ENCODE assay signal across 1 cellular context in genomic region chr16:81549547-81550411, GRCh38.
TF ChIP-seq lines count a peak whose summit lies in the region.

No MANE protein-coding gene starts in this region.

TF ChIP-seq in HepG2, 621 proteins besides CTCF, POLR2A, EP300 and RAD21 (continued from another document and continues in another):
- TF ChIP-seq TRAFD1 (CRISPR knock-in tag; IDR thresholded peaks at IDR 0.05; ENCODE audit: borderline replicate concordance), result no peak
- no peak for TF ChIP-seq ZNF816 (CRISPR knock-in tag; IDR thresholded peaks at IDR 0.05; ENCODE audit: borderline replicate concordance)
- TF ChIP-seq ZNF124 (CRISPR knock-in tag; IDR thresholded peaks at IDR 0.05), result no peak
- TF ChIP-seq KDM2A (CRISPR knock-in tag; IDR thresholded peaks at IDR 0.05; ENCODE audit: borderline replicate concordance, low read depth), result no peak; the same call in 1 of the 2 replicates
- TF ChIP-seq SRF (IDR thresholded peaks at IDR 0.05; ENCODE audit: low read depth, low read length), result no peak
- no peak for TF ChIP-seq PATZ1 (CRISPR knock-in tag; IDR thresholded peaks at IDR 0.05)
- 0 out of 2 replicates have a peak, but pooled peaks have one; percentile 69 for TF ChIP-seq FUBP1 (CRISPR knock-in tag; IDR thresholded peaks at IDR 0.05; ENCODE audit: borderline replicate concordance)
- no peak for TF ChIP-seq HNRNPK (IDR thresholded peaks at IDR 0.05; ENCODE audit: low read depth, low read length, poor library complexity, severe bottlenecking)
- no peak for TF ChIP-seq DR1 (CRISPR knock-in tag; IDR thresholded peaks at IDR 0.05)
- no peak for TF ChIP-seq HNRNPLL (IDR thresholded peaks at IDR 0.05; ENCODE audit: low read depth, low read length, poor library complexity, severe bottlenecking)
- TF ChIP-seq TBX3 (IDR thresholded peaks at IDR 0.05; ENCODE audit: borderline replicate concordance), result 0 out of 2 replicates have a peak, but pooled peaks have one; percentile 8
- no peak for TF ChIP-seq HHEX (CRISPR knock-in tag; IDR thresholded peaks at IDR 0.05)
- no peak for TF ChIP-seq ATF7-NPFF (CRISPR knock-in tag; IDR thresholded peaks at IDR 0.05; ENCODE audit: low read depth)
- 0 out of 2 replicates have a peak, but pooled peaks have one; percentile 35 for TF ChIP-seq PHF20 (CRISPR knock-in tag; IDR thresholded peaks at IDR 0.05)
- no peak for TF ChIP-seq RFX5 (IDR thresholded peaks at IDR 0.05; ENCODE audit: low read depth, low read length)
- no peak for TF ChIP-seq ZNF512B (CRISPR knock-in tag; IDR thresholded peaks at IDR 0.05; ENCODE audit: borderline replicate concordance)
- TF ChIP-seq RARG (CRISPR knock-in tag; IDR thresholded peaks at IDR 0.05; ENCODE audit: low read depth), result no peak
- TF ChIP-seq AGO1 (IDR thresholded peaks at IDR 0.05; ENCODE audit: low read depth, low read length, poor library complexity, severe bottlenecking), result no peak
- TF ChIP-seq ZNF3 (CRISPR knock-in tag; IDR thresholded peaks at IDR 0.05), result no peak
- TF ChIP-seq CC2D1A (CRISPR knock-in tag; IDR thresholded peaks at IDR 0.05), result no peak
- TF ChIP-seq SNAPC4 (CRISPR knock-in tag; IDR thresholded peaks at IDR 0.05), result no peak
- no peak for TF ChIP-seq ZNF75D (CRISPR knock-in tag; IDR thresholded peaks at IDR 0.05; ENCODE audit: borderline replicate concordance)
- no peak for TF ChIP-seq MTA3 (CRISPR knock-in tag; IDR thresholded peaks at IDR 0.05)
- TF ChIP-seq STAT5B (CRISPR knock-in tag; IDR thresholded peaks at IDR 0.05), result no peak
- peak; percentile 86; the same call in 1 of the 2 replicates for TF ChIP-seq PHF21A (CRISPR knock-in tag; IDR thresholded peaks at IDR 0.05)
- TF ChIP-seq TIGD3 (CRISPR knock-in tag; IDR thresholded peaks at IDR 0.05; ENCODE audit: borderline replicate concordance), result no peak
- TF ChIP-seq KLF9 (CRISPR knock-in tag; IDR thresholded peaks at IDR 0.05; ENCODE audit: low read depth), result no peak
- TF ChIP-seq FOXO1 (CRISPR knock-in tag; IDR thresholded peaks at IDR 0.05), result no peak; the same call in 1 of the 2 replicates
- TF ChIP-seq ZNF550 (CRISPR knock-in tag; IDR thresholded peaks at IDR 0.05; ENCODE audit: borderline replicate concordance), result no peak
- no peak for TF ChIP-seq TOPORS (CRISPR knock-in tag; IDR thresholded peaks at IDR 0.05)
- 0 out of 2 replicates have a peak, but pooled peaks have one; percentile 20 for TF ChIP-seq ZBTB38 (CRISPR knock-in tag; IDR thresholded peaks at IDR 0.05)
- no peak for TF ChIP-seq RBAK (CRISPR knock-in tag; IDR thresholded peaks at IDR 0.05)
- no peak for TF ChIP-seq ZNF674 (CRISPR knock-in tag; IDR thresholded peaks at IDR 0.05; ENCODE audit: low read depth)
- no peak for TF ChIP-seq KDM4B (CRISPR knock-in tag; IDR thresholded peaks at IDR 0.05)
- no peak for TF ChIP-seq ZNF383 (CRISPR knock-in tag; IDR thresholded peaks at IDR 0.05; ENCODE audit: borderline replicate concordance)
- no peak for TF ChIP-seq TCF7L2 (IDR thresholded peaks at IDR 0.05; ENCODE audit: low read depth, low read length)
- no peak for TF ChIP-seq JDP2 (CRISPR knock-in tag; IDR thresholded peaks at IDR 0.05; ENCODE audit: borderline replicate concordance)
- TF ChIP-seq RFXANK (CRISPR knock-in tag; IDR thresholded peaks at IDR 0.05), result no peak
- TF ChIP-seq ZNF709 (CRISPR knock-in tag; IDR thresholded peaks at IDR 0.05), result no peak
- TF ChIP-seq USF2 (IDR thresholded peaks at IDR 0.05; ENCODE audit: low read depth, low read length), result no peak
- TF ChIP-seq USF2 (CRISPR knock-in tag; IDR thresholded peaks at IDR 0.05; ENCODE audit: borderline replicate concordance), result no peak
- no peak for TF ChIP-seq MXD3 (CRISPR knock-in tag; IDR thresholded peaks at IDR 0.05)
- TF ChIP-seq ZNF121 (CRISPR knock-in tag; IDR thresholded peaks at IDR 0.05), result no peak
- TF ChIP-seq RAD51 (IDR thresholded peaks at IDR 0.05; ENCODE audit: borderline replicate concordance), result no peak
- peak; percentile 82 for TF ChIP-seq ZNF225 (CRISPR knock-in tag; IDR thresholded peaks at IDR 0.05)
- TF ChIP-seq CAMTA2 (CRISPR knock-in tag; IDR thresholded peaks at IDR 0.05; ENCODE audit: borderline replicate concordance), result no peak
- no peak for TF ChIP-seq ZNF205 (CRISPR knock-in tag; IDR thresholded peaks at IDR 0.05)
- no peak for TF ChIP-seq ZNF333 (CRISPR knock-in tag; IDR thresholded peaks at IDR 0.05; ENCODE audit: borderline replicate concordance)
- TF ChIP-seq NFYB (CRISPR knock-in tag; IDR thresholded peaks at IDR 0.05), result no peak
